In genomic region chr2:102615620-102616436, GRCh38 we compare ENCODE assay signal across 8 cellular contexts. TPM values are rescaled to one million over a fixed set of nuclear protein-coding genes. Genes with fewer than 3 reads are reported as not detected.
DNase-seq lines count a peak whose midpoint lies in the region; ATAC-seq, FAIRE-seq and TF ChIP-seq lines count a peak whose summit lies in the region.

No MANE protein-coding gene starts in this region.

- CTCF ChIA-PET in OCI-LY7 (lab: Charles Lee; ENCODE audit: unreplicated experiment) = interaction anchor here (0.6 kb wide), 1 partner anchor 168 kb away, joined by 3 read pairs; no protein-coding TSS in a partner anchor

- no peak overlapping the region for H3K4me2 ChIP-seq in OCI-LY7 (ENCODE audit: low read length)

- no peak for TF ChIP-seq POLR2A in sigmoid colon (IDR thresholded peaks at IDR 0.05)

- ATAC-seq in GM21360 (IDR thresholded peaks at IDR 0.05; ENCODE audit: unreplicated experiment) (peak; percentile 77), left ventricle myocardium superior (peak; percentile 73)
- peak; percentile 73 for ATAC-seq in activated naive CD8-positive, alpha-beta T cell treated with anti-CD3 and anti-CD28 coated beads, Interleukin-2, amount 10 ng/mL, durations not matched to agents 7 days and 5 days (ENCODE audit: low read depth)

- no TSS peak for BruUV-seq in OCI-LY7 (replicated peaks; lab: Mats Ljungman, UMichigan)

- H3K79me2 ChIP-seq in OCI-LY7 (ENCODE audit: insufficient read depth, low read depth, low read length) = no peaks in the 10 kb centered on the region

- H3K4me3 ChIP-seq in HL-60 (replicated peaks; ENCODE audit: insufficient read depth, low read length) = no peak overlapping the region
- no peak overlapping the region for H3K4me3 ChIP-seq in OCI-LY7 (ENCODE audit: low read depth, low read length, poor library complexity, severe bottlenecking)
- H3K4me3 ChIP-seq in sigmoid colon = no peak overlapping the region

- 19 to 20% methylated on average over 5 of the region's 5 CpGs for WGBS in sigmoid colon, 2 donors

- TF ChIP-seq CTCF in HL-60 (IDR thresholded peaks at IDR 0.05; ENCODE audit: insufficient read depth, low read length) (peak; percentile 99), OCI-LY7 (conservative IDR thresholded peaks at IDR 0.05; ENCODE audit: low read length) (peak; percentile 84), sigmoid colon (IDR thresholded peaks at IDR 0.05) (peak; percentile 6 to 58 (median 57))

- H4K20me1 ChIP-seq in OCI-LY7 (ENCODE audit: insufficient read depth, low read length) = no peaks in the 10 kb centered on the region

- peaks cover 8% of the 10 kb centered on the region for H3K4me1 Mint-ChIP-seq in activated naive CD8-positive, alpha-beta T cell treated with anti-CD3 and anti-CD28 coated beads, Interleukin-2, amount 10 ng/mL, durations not matched to agents 7 days and 5 days

- DNase-seq in HL-60 (ENCODE audit: low read depth in 1 of 2, low spot score in 1 of 2) (peak in 1 of 2 experiments; percentile 67), OCI-LY7 (ENCODE audit: low spot score) (peak; percentile 53), left ventricle myocardium superior (peak; percentile 61), sigmoid colon (no peak), OCI-M2 (lab: John Stamatoyannopoulos, UW; ENCODE audit: unreplicated experiment) (no peak)
- DNase-seq in activated naive CD8-positive, alpha-beta T cell treated with anti-CD3 and anti-CD28 coated beads, Interleukin-2, amount 10 ng/mL, durations not matched to agents 7 days and 5 days = peak; percentile 59

- H2AFZ ChIP-seq in OCI-LY7 (ENCODE audit: low read length) = no peak overlapping the region

- H3K4me1 ChIP-seq in OCI-LY7 (ENCODE audit: insufficient read depth, low read length, poor library complexity, severe bottlenecking) (no peaks in the 10 kb centered on the region), sigmoid colon (peaks cover 0 to 20% (median 17%) of the 10 kb centered on the region in 4 donors)

- peak; percentile 51 for FAIRE-seq in G401.6 (lab: Jason Lieb, UNC)

- H3K27me3 Mint-ChIP-seq in activated naive CD8-positive, alpha-beta T cell treated with anti-CD3 and anti-CD28 coated beads, Interleukin-2, amount 10 ng/mL, durations not matched to agents 7 days and 5 days = peaks cover 58% of the 10 kb centered on the region

- intact Hi-C loops in OCI-LY7 (cut with micrococcal nuclease; ENCODE audit: unreplicated experiment) (loop anchor here (10.0 kb wide), 2 partner anchors 91 to 141 kb away; partner anchors contain the start of gene SLC9A4), left ventricle myocardium superior (cut with micrococcal nuclease) (no loop called here), sigmoid colon (cut with DNase I) (loop anchor here (10.0 kb wide), 1 partner anchor 141 kb away; the partner anchor contains the start of gene SLC9A4)

- no peaks in the 10 kb centered on the region for H3K9me3 Mint-ChIP-seq in activated naive CD8-positive, alpha-beta T cell treated with anti-CD3 and anti-CD28 coated beads, Interleukin-2, amount 10 ng/mL, durations not matched to agents 7 days and 5 days

- no peaks in the 10 kb centered on the region for H3K9me3 ChIP-seq in OCI-LY7 (ENCODE audit: low read length)
- H3K9me3 ChIP-seq in sigmoid colon = no peaks in the 10 kb centered on the region

- H3K27ac ChIP-seq in HL-60 (replicated peaks) = no peak overlapping the region
- no peak overlapping the region for H3K27ac ChIP-seq in OCI-LY7 (ENCODE audit: low read depth, low read length, poor library complexity, severe bottlenecking)
- H3K27ac ChIP-seq in sigmoid colon = no peak overlapping the region

- H3K36me3 Mint-ChIP-seq in activated naive CD8-positive, alpha-beta T cell treated with anti-CD3 and anti-CD28 coated beads, Interleukin-2, amount 10 ng/mL, durations not matched to agents 7 days and 5 days = no peaks in the 10 kb centered on the region

- no peak for TF ChIP-seq EP300 in sigmoid colon (IDR thresholded peaks at IDR 0.05)

- peaks cover 43% of the 10 kb centered on the region for H3K27me3 ChIP-seq in HL-60 (ENCODE audit: insufficient read depth, poor library complexity, severe bottlenecking)
- peaks cover 13 to 33% (median 14%) of the 10 kb centered on the region in 3 donors for H3K27me3 ChIP-seq in sigmoid colon

- no peaks in the 10 kb centered on the region for H3K9me2 ChIP-seq in OCI-LY7 (ENCODE audit: insufficient read depth, low read length)

- H3K36me3 ChIP-seq in OCI-LY7 (ENCODE audit: insufficient read depth, low read length) (no peaks in the 10 kb centered on the region), sigmoid colon (no peaks in the 10 kb centered on the region)

- no peak overlapping the region for H3K4me3 Mint-ChIP-seq in activated naive CD8-positive, alpha-beta T cell treated with anti-CD3 and anti-CD28 coated beads, Interleukin-2, amount 10 ng/mL, durations not matched to agents 7 days and 5 days

- no peak overlapping the region for H3K27ac Mint-ChIP-seq in activated naive CD8-positive, alpha-beta T cell treated with anti-CD3 and anti-CD28 coated beads, Interleukin-2, amount 10 ng/mL, durations not matched to agents 7 days and 5 days

- POLR2A ChIA-PET in OCI-LY7 (lab: Charles Lee) = interaction anchor here (0.6 to 1.2 kb wide), 2 partner anchors 21 to 55 kb away, joined by 3 to 4 read pairs; no protein-coding TSS in a partner anchor
- POLR2A ChIA-PET in activated naive CD8-positive, alpha-beta T cell treated with anti-CD3 and anti-CD28 coated beads, Interleukin-2, amount 10 ng/mL, durations not matched to agents 7 days and 5 days (lab: Charles Lee) = no interaction called here

RNA-seq across cellular contexts. Expression of gene SLC9A2, which starts 3.5 kb away (rescaled TPM):
- total RNA-seq in OCI-LY7 (2014; rRNA removed; shearing (Covaris generic)) = not detected in 2 replicates
- not detected in 2 replicates for total RNA-seq in OCI-LY7 (2022)
- not detected for total RNA-seq in activated naive CD8-positive, alpha-beta T cell treated with anti-CD3 and anti-CD28 coated beads, Interleukin-2, amount 10 ng/mL, durations not matched to agents 7 days and 5 days
- 0.15 TPM for total RNA-seq in left ventricle myocardium superior
- total RNA-seq in sigmoid colon = under 1 TPM in 2 of 4 donors, not detected in 2; under 0.01 to 0.28 TPM
- polyA plus RNA-seq in sigmoid colon = 10 to 100 TPM in 1 of 3 donors, 1 to 10 TPM in 2; 6.0 to 14.0 (median 6.7) TPM

Comparison
In these comparisons a context has a peak if more than half of its experiments do, and no peak if none do; other contexts are left out.
1. DNase-seq: peak in OCI-LY7 (single experiment), activated naive CD8-positive, alpha-beta T cell treated with anti-CD3 and anti-CD28 coated beads, Interleukin-2, amount 10 ng/mL, durations not matched to agents 7 days and 5 days (single experiment) and left ventricle myocardium superior (single experiment); none in sigmoid colon (single experiment) and OCI-M2 (single experiment).
2. Peak in every context shown above with its lines, with median percentiles within 50 percentile points of each other: ATAC-seq and CTCF ChIP-seq.